ENCODE assay signal across 10 cellular contexts in the genomic region with DNA sequence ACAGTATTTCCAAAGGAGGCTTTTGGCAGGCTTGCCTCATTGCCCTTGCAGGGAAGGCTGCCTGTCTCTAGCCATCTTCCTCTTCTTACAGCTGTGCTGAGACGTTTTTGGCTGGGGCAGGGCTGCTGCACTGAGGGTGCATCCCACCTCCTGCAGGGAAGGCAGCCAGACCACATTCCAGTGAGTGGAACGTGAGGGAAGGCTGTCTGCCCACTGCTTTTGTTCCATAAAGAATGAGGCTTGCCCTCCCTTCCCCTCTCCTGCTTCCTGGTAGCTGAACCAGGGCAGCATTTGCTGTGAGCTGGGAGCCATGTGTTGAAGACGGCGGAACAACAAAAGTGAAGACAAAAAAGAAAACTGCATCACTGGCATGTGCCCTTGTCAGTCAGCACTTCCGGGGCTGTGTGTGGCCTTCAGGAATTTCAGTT. TPM values are rescaled to one million over a fixed set of nuclear protein-coding genes. Genes with fewer than 3 reads are reported as not detected.
DNase-seq lines count a peak whose midpoint lies in the region; FAIRE-seq lines count a peak whose summit lies in the region.
"Had no signal": no experiment of that assay in that cellular context is flagged by ENCODE, and none has a peak within 500 bp of the region (broad histone marks: within the 10 kb centered on the region; RNA-seq: fewer than 3 reads in every experiment).

No MANE protein-coding gene starts in this region.

- H3K27ac ChIP-seq in small intestine (ENCODE audit: low read depth in 1 of 2, low read length in 1 of 2) = peak overlapping the region in 1 of 2 donors; percentile 59

- H3K4me3 ChIP-seq in skeletal muscle cell (ENCODE audit: low read depth, low read length) (no peak overlapping the region), small intestine (ENCODE audit: low read depth in 1 of 2, low read length in 2 of 2) (no peak overlapping the region)

- H3K27me3 Mint-ChIP-seq in activated naive CD8-positive, alpha-beta T cell treated with anti-CD3 and anti-CD28 coated beads for 36 hours = no peaks in the 10 kb centered on the region

- no peaks in the 10 kb centered on the region for H3K9me3 ChIP-seq in small intestine (ENCODE audit: control insufficient read depth, low read depth)

- DNase-seq in H4 (ENCODE audit: low spot score) (peak; percentile 60), hepatic stellate cell (ENCODE audit: low spot score) (peak; percentile 54), skeletal muscle cell (ENCODE audit: low read depth) (peak; percentile 79), small intestine (no peak), NCI-H2107 (lab: John Stamatoyannopoulos, UW) (no peak), putamen (ENCODE audit: low spot score) (no peak), SW480 (ENCODE audit: low spot score) (no peak)
- DNase-seq in activated naive CD8-positive, alpha-beta T cell treated with anti-CD3 and anti-CD28 coated beads for 36 hours = no peak
- DNase-seq: activated naive CD4-positive, alpha-beta T cell treated with Interleukin-2 at 50 U/mL for 16 hours had no signal

- H3K36me3 ChIP-seq in small intestine (ENCODE audit: control insufficient read depth in 2 of 2, insufficient read depth in 2 of 2, low read length in 2 of 2) = peaks cover 0 to 2% of the 10 kb centered on the region in 2 donors

- WGBS in small intestine, 3 donors = 37 to 59% (median 39%) methylated on average over 5 of the region's 5 CpGs

- FAIRE-seq in small intestine (lab: Jason Lieb, UNC) = no peak

- H3K4me3 Mint-ChIP-seq in activated naive CD8-positive, alpha-beta T cell treated with anti-CD3 and anti-CD28 coated beads for 36 hours = no peak overlapping the region

- no peaks in the 10 kb centered on the region for H3K4me1 ChIP-seq in small intestine (ENCODE audit: control insufficient read depth in 2 of 2, insufficient read depth in 1 of 2, low read depth in 1 of 2, low read length in 1 of 2)

- peak overlapping the region; percentile 78 for H3K27ac Mint-ChIP-seq in activated naive CD8-positive, alpha-beta T cell treated with anti-CD3 and anti-CD28 coated beads for 36 hours

- no peaks in the 10 kb centered on the region for H3K9me3 Mint-ChIP-seq in activated naive CD8-positive, alpha-beta T cell treated with anti-CD3 and anti-CD28 coated beads for 36 hours

- H3K4me1 Mint-ChIP-seq in activated naive CD8-positive, alpha-beta T cell treated with anti-CD3 and anti-CD28 coated beads for 36 hours = peaks cover 39% of the 10 kb centered on the region

- peaks cover 9% of the 10 kb centered on the region for H3K36me3 Mint-ChIP-seq in activated naive CD8-positive, alpha-beta T cell treated with anti-CD3 and anti-CD28 coated beads for 36 hours

- H3K27me3 ChIP-seq in small intestine (ENCODE audit: control insufficient read depth in 2 of 2, insufficient read depth in 2 of 2, low read length in 2 of 2) = no peaks in the 10 kb centered on the region

RNA-seq across cellular contexts. Expression of gene MGAT1, which starts 16.8 kb away (rescaled TPM):
- 59.1 and 81.0 TPM in 2 replicates for total RNA-seq in H4 (2014; rRNA removed; shearing (Covaris generic))
- 100 to 1,000 TPM in 1 of 2 experiments, 10 to 100 TPM in 1; 99.1 to 101 TPM for total RNA-seq in activated naive CD8-positive, alpha-beta T cell treated with anti-CD3 and anti-CD28 coated beads for 36 hours
- 100 to 1,000 TPM in 1 of 3 donors, 10 to 100 TPM in 2; 52.3 to 125 (median 65.9) TPM for polyA plus RNA-seq in small intestine

RNA-seq across cellular contexts. Expression of gene OR2Y1, which starts 46.0 kb away (rescaled TPM):
- total RNA-seq in H4 (2014; rRNA removed; shearing (Covaris generic)) = not detected in 2 replicates
- total RNA-seq in activated naive CD8-positive, alpha-beta T cell treated with anti-CD3 and anti-CD28 coated beads for 36 hours = not detected
- polyA plus RNA-seq in small intestine = not detected
- total RNA-seq: subcutaneous adipose tissue had no signal

Comparison
In these comparisons a context has a peak if more than half of its experiments do, and no peak if none do; other contexts are left out.
1. DNase-seq: peak in H4 (single experiment), hepatic stellate cell (single experiment) and skeletal muscle cell (single experiment); none in activated naive CD8-positive, alpha-beta T cell treated with anti-CD3 and anti-CD28 coated beads for 36 hours (single experiment), small intestine (single experiment), NCI-H2107 (single experiment), putamen (single experiment) and SW480 (single experiment).